Comparison of ENCODE assay signal across 10 cellular contexts in the genomic region with DNA sequence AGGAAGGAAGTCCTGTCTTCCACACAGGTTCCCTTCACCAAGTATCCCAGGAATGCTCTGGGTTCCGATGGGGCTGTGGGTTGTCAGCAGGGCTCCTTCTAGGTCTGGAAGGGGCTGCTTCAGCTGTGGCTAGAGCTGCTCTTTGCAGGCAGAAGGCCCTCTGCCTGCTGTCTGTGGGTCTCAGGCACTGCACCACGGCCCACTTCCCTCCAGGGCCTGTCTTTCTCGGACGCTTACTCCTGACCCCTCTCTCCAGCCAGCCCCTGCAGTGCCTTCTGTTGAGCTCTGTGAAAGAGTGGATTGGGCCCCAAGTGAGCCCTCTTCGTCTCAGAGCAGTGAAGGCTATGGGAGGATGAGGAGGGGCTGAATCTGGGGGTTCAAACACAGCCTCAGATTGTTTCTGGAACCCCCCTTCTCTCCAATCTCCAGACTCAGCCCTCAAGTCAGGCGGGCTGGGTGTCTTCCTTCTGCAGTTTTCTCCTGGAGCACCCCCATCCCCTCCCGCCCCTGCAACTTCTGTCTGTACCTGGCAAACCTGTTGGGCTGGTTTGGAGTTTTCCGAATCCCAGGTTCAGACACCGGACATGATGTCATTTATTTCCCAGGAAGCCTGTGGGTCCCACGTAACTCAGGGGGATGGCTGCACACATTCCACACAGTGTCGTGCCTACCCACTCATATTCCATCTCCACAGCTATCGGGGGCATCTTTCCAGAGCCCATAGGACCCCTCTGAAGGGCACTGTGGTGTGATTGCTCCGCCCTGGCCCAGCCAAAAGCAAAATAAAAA. TPM values are rescaled to one million over a fixed set of nuclear protein-coding genes. Genes with fewer than 3 reads are reported as not detected.
DNase-seq lines count a peak whose midpoint lies in the region; ATAC-seq and TF ChIP-seq lines count a peak whose summit lies in the region.
"Had no signal": no experiment of that assay in that cellular context is flagged by ENCODE, and none has a peak within 500 bp of the region (broad histone marks: within the 10 kb centered on the region; RNA-seq: fewer than 3 reads in every experiment).

No MANE protein-coding gene starts in this region.

- H3K4me1 ChIP-seq in PC-3 (ENCODE audit: insufficient read depth, low read length) (peaks cover 26% of the 10 kb centered on the region), iPS DF 6.9 (ENCODE audit: control insufficient read depth, insufficient read depth, low read length) (peaks cover 7% of the 10 kb centered on the region; the same call in 1 of the 2 replicates), prostate gland (replicated peaks) (no peaks in the 10 kb centered on the region), left ventricle myocardium inferior (no peaks in the 10 kb centered on the region)
- H3K4me1 ChIP-seq: right lobe of liver had no signal

- H3K27me3 ChIP-seq in PC-3 (ENCODE audit: low read length) = no peaks in the 10 kb centered on the region
- H3K27me3 ChIP-seq in iPS DF 6.9 (ENCODE audit: control insufficient read depth, insufficient read depth, low read length) = no peaks in the 10 kb centered on the region
- H3K27me3 ChIP-seq in prostate gland (replicated peaks; ENCODE audit: insufficient read depth) = no peaks in the 10 kb centered on the region
- H3K27me3 ChIP-seq in left ventricle myocardium inferior (ENCODE audit: low read depth) = no peaks in the 10 kb centered on the region
- H3K27me3 ChIP-seq: right lobe of liver had no signal

- POLR2A ChIA-PET in PC-3 (lab: Charles Lee; ENCODE audit: unreplicated experiment) = no interaction called here

- peak overlapping the region; percentile 34; the same call in 1 of the 2 replicates for H3K9ac ChIP-seq in PC-3 (ENCODE audit: low read length)

- no peaks in the 10 kb centered on the region for H3K9me2 ChIP-seq in PC-3 (replicated peaks; ENCODE audit: low read length)

- TF ChIP-seq CTCF in PC-3 (conservative IDR thresholded peaks at IDR 0.05; ENCODE audit: low read depth, low read length) = no peak
- TF ChIP-seq CTCF in prostate gland (IDR thresholded peaks at IDR 0.05) = no peak
- no peak for TF ChIP-seq CTCF in left ventricle myocardium inferior (IDR thresholded peaks at IDR 0.05; ENCODE audit: borderline replicate concordance)

- H3K9me3 ChIP-seq in PC-3 (ENCODE audit: low read length) = no peaks in the 10 kb centered on the region
- no peaks in the 10 kb centered on the region for H3K9me3 ChIP-seq in iPS DF 6.9 (ENCODE audit: control insufficient read depth, insufficient read depth, low read length)
- no peaks in the 10 kb centered on the region for H3K9me3 ChIP-seq in prostate gland
- no peaks in the 10 kb centered on the region for H3K9me3 ChIP-seq in left ventricle myocardium inferior (replicated peaks)
- H3K9me3 ChIP-seq: right lobe of liver had no signal

- intact Hi-C loops in PC-3 (cut with micrococcal nuclease) = no loop called here
- intact Hi-C loops in prostate gland (cut with DNase I) = no loop called here
- intact Hi-C loops in left ventricle myocardium inferior (cut with micrococcal nuclease) = no loop called here

- H3K4me2 ChIP-seq in PC-3 (ENCODE audit: low read length) = peak overlapping the region; percentile 60

- H3K36me3 ChIP-seq in PC-3 (ENCODE audit: low read depth, low read length) (no peaks in the 10 kb centered on the region), iPS DF 6.9 (ENCODE audit: control insufficient read depth, insufficient read depth, low read length) (no peaks in the 10 kb centered on the region), prostate gland (no peaks in the 10 kb centered on the region), left ventricle myocardium inferior (no peaks in the 10 kb centered on the region)
- H3K36me3 ChIP-seq: right lobe of liver had no signal

- CTCF ChIA-PET in PC-3 (lab: Charles Lee) = interaction anchor here (0.6 kb wide), 1 partner anchor 11 kb away, joined by 6 read pairs; no protein-coding TSS in a partner anchor

- H3K4me3 ChIP-seq in PC-3 (ENCODE audit: low read length) (no peak overlapping the region), iPS DF 6.9 (ENCODE audit: low read length) (no peak overlapping the region), prostate gland (no peak overlapping the region), left ventricle myocardium inferior (no peak overlapping the region)
- H3K4me3 ChIP-seq: right lobe of liver had no signal

- H3K27ac ChIP-seq in PC-3 (ENCODE audit: low read length) (peak overlapping the region; percentile 62), iPS DF 6.9 (ENCODE audit: low read length) (peak overlapping the region; percentile 39), prostate gland (no peak overlapping the region), left ventricle myocardium inferior (replicated peaks) (no peak overlapping the region)
- H3K27ac ChIP-seq: right lobe of liver had no signal

- no peaks in the 10 kb centered on the region for H3F3A ChIP-seq in PC-3 (ENCODE audit: low read length, unreplicated experiment)

- DNase-seq in HPDE6-E6E7 (ENCODE audit: extremely low spot score) (peak; percentile 75), PC-3 (peak; percentile 89), iPS DF 6.9 (ENCODE audit: low read depth, low spot score) (no peak), prostate gland (ENCODE audit: low spot score) (peak; percentile 61), left ventricle myocardium inferior (no peak), DMS79 (lab: John Stamatoyannopoulos, UW) (no peak)
- DNase-seq: caudate nucleus, NCI-H2029, right lobe of liver had no signal

- WGBS in iPS DF 6.9 (ENCODE audit: insufficient coverage, insufficient read length) = no CpG with 5 or more reads among the region's 13 CpGs
- WGBS in prostate gland = 49% methylated on average over 13 of the region's 13 CpGs

- TF ChIP-seq POLR2A in prostate gland (IDR thresholded peaks at IDR 0.05) = no peak

- H2AFZ ChIP-seq in PC-3 (ENCODE audit: low read length) = peak overlapping the region; percentile 81

- no TSS peak for BruUV-seq in PC-3 (replicated peaks; lab: Mats Ljungman, UMichigan)

- H3K79me2 ChIP-seq in PC-3 (ENCODE audit: low read length) = no peaks in the 10 kb centered on the region

- peak; percentile 61 for ATAC-seq in PC-3
- no peak for ATAC-seq in GM21576 (IDR thresholded peaks at IDR 0.05; ENCODE audit: unreplicated experiment)

- no peaks in the 10 kb centered on the region for H4K20me1 ChIP-seq in PC-3 (ENCODE audit: low read length)

RNA-seq across cellular contexts. Expression of a gene that starts 24.9 kb away (rescaled TPM):
- total RNA-seq in PC-3 (2014; rRNA removed) (18.8 and 20.3 TPM in 2 replicates), prostate gland (10 to 100 TPM; 36.0 to 37.1 TPM), left ventricle myocardium inferior (26.8 TPM)

RNA-seq across cellular contexts. Expression of a gene that starts 49.3 kb away (rescaled TPM):
- total RNA-seq in PC-3 (2014; rRNA removed) = not detected in 2 replicates
- 1 to 10 TPM; 1.1 to 1.3 TPM for total RNA-seq in prostate gland
- not detected for total RNA-seq in left ventricle myocardium inferior

Comparison
In these comparisons a context has a peak if more than half of its experiments do, and no peak if none do; other contexts are left out.
1. DNase-seq: peak in HPDE6-E6E7 (single experiment), PC-3 (single experiment) and prostate gland (single experiment); none in iPS DF 6.9 (single experiment), left ventricle myocardium inferior (single experiment) and DMS79 (single experiment).
2. H3K27ac ChIP-seq: peak in PC-3 (single experiment) and iPS DF 6.9 (single experiment); none in prostate gland (0 of 2) and left ventricle myocardium inferior (single experiment).